ENCODE assay signal across 30 cellular contexts in genomic region chr3:73225161-73225861, GRCh38.
"Had no signal": no experiment of that assay in that cellular context is flagged by ENCODE, and none has a peak within 500 bp of the region (broad histone marks: within the 10 kb centered on the region; RNA-seq: fewer than 3 reads in every experiment).

No MANE protein-coding gene starts in this region.

- H3K9me3 Mint-ChIP-seq: activated CD4-positive, alpha-beta memory T cell treated with anti-CD3 and anti-CD28 coated beads, Interleukin-2, amount 10 ng/mL, durations not matched to agents 7 days and 5 days; activated CD4-positive, alpha-beta T cell treated with anti-CD3 and anti-CD28 coated beads, Interleukin-2, amount 10 ng/mL, durations not matched to agents 24 days and 14 days; activated naive CD4-positive, alpha-beta T cell treated with anti-CD3 and anti-CD28 coated beads, Interleukin-2, amount 50 U/mL, for 24 hours; activated T-cell treated with anti-CD3 and anti-CD28 coated beads, Interleukin-2, amount 50 U/mL, for 24 hours; activated T-helper 2 cell treated with anti-CD3 and anti-CD28 coated beads, Interferon-gamma antibody, Interleukin-2, Interleukin-4, amounts not matched to agents 10 μg/mL and 5 μg/mL and 100 μg/mL, durations not matched to agents 14 hours and 24 hours and 36 hours; natural killer cell; stimulated activated naive CD8-positive, alpha-beta T cell treated with anti-CD3 and anti-CD28 coated beads, Interleukin-15, amount 100 ng/mL, for 72 hours had no signal

- H3K4me3 Mint-ChIP-seq: activated CD4-positive, alpha-beta memory T cell treated with anti-CD3 and anti-CD28 coated beads, Interleukin-2, amount 10 ng/mL, durations not matched to agents 7 days and 5 days; activated CD4-positive, alpha-beta T cell treated with anti-CD3 and anti-CD28 coated beads, Interleukin-2, amount 10 ng/mL, durations not matched to agents 24 days and 14 days; activated naive CD4-positive, alpha-beta T cell treated with anti-CD3 and anti-CD28 coated beads, Interleukin-2, amount 50 U/mL, for 24 hours; activated T-cell treated with anti-CD3 and anti-CD28 coated beads, Interleukin-2, amount 50 U/mL, for 24 hours; immature natural killer cell; natural killer cell; stimulated activated memory B cell treated with anti-CD40 and anti-IgM and Interleukin-4, amounts not matched to agents 10 μg/mL and 1 μg/mL and 100 μg/mL, for 72 hours; stimulated activated naive CD8-positive, alpha-beta T cell treated with anti-CD3 and anti-CD28 coated beads, Interleukin-15, amount 100 ng/mL, for 72 hours had no signal

- H3K27me3 ChIP-seq: colonic mucosa, heart left ventricle, neutrophil, tibial nerve had no signal

- H3K27me3 Mint-ChIP-seq: activated CD4-positive, alpha-beta T cell treated with anti-CD3 and anti-CD28 coated beads, Interleukin-2, amount 10 ng/mL, durations not matched to agents 24 days and 14 days; stimulated activated memory B cell treated with anti-CD40 and anti-IgM and Interleukin-4, amounts not matched to agents 10 μg/mL and 1 μg/mL and 100 μg/mL, for 72 hours had no signal

- DNase-seq: activated CD4-positive, alpha-beta memory T cell treated with anti-CD3 and anti-CD28 coated beads, Interleukin-2, amount 10 ng/mL, durations not matched to agents 7 days and 5 days; activated CD4-positive, alpha-beta T cell treated with anti-CD3 and anti-CD28 coated beads, Interleukin-2, amount 10 ng/mL, durations not matched to agents 24 days and 14 days; activated CD4-positive, CD25-positive, alpha-beta regulatory T cell treated with anti-CD3 and anti-CD28 coated beads, Interleukin-2, amount 50 U/mL, for 72 hours; activated CD8-positive, alpha-beta memory T cell treated with anti-CD3 and anti-CD28 coated beads, Interleukin-2, amount 50 U/mL, for 48 hours; activated T-cell treated with anti-CD3 and anti-CD28 coated beads, Interleukin-2, amount 50 U/mL, for 24 hours; colonic mucosa; effector CD8-positive, alpha-beta T cell; heart left ventricle; hypothalamus; immature natural killer cell; kidney; left colon; lower lobe of right lung; mesenchymal stem cell; natural killer cell; retina; stimulated activated CD4-positive, alpha-beta T cell treated with anti-CD3 and anti-CD28 coated beads, Interleukin-1b, Interleukin-23, amount 100 ng/mL, for 48 hours; stimulated activated CD4-positive, alpha-beta T cell treated with anti-CD3 and anti-CD28 coated beads, Interleukin-4, amount 100 ng/mL, for 4 hours; stimulated activated CD8-positive, alpha-beta memory T cell treated with anti-CD3 and anti-CD28 coated beads, Interleukin-4, amount 100 ng/mL, for 48 hours; stimulated activated naive CD8-positive, alpha-beta T cell treated with anti-CD3 and anti-CD28 coated beads, Interleukin-15, amount 100 ng/mL, for 72 hours; substantia nigra; T-helper 2 cell had no signal

- H3K27ac Mint-ChIP-seq: activated CD4-positive, alpha-beta memory T cell treated with anti-CD3 and anti-CD28 coated beads, Interleukin-2, amount 10 ng/mL, durations not matched to agents 7 days and 5 days; activated CD4-positive, alpha-beta T cell treated with anti-CD3 and anti-CD28 coated beads, Interleukin-2, amount 10 ng/mL, durations not matched to agents 24 days and 14 days; activated naive CD4-positive, alpha-beta T cell treated with anti-CD3 and anti-CD28 coated beads, Interleukin-2, amount 50 U/mL, for 24 hours; activated T-cell treated with anti-CD3 and anti-CD28 coated beads, Interleukin-2, amount 50 U/mL, for 24 hours; activated T-helper 2 cell treated with anti-CD3 and anti-CD28 coated beads, Interferon-gamma antibody, Interleukin-2, Interleukin-4, amounts not matched to agents 10 μg/mL and 5 μg/mL and 100 μg/mL, durations not matched to agents 14 hours and 24 hours and 36 hours; immature natural killer cell; natural killer cell; progenitor cell of endocrine pancreas; stimulated activated memory B cell treated with anti-CD40 and anti-IgM and Interleukin-4, amounts not matched to agents 10 μg/mL and 1 μg/mL and 100 μg/mL, for 72 hours; stimulated activated naive CD8-positive, alpha-beta T cell treated with anti-CD3 and anti-CD28 coated beads, Interleukin-15, amount 100 ng/mL, for 72 hours had no signal

- H3K4me1 Mint-ChIP-seq: activated CD4-positive, alpha-beta memory T cell treated with anti-CD3 and anti-CD28 coated beads, Interleukin-2, amount 10 ng/mL, durations not matched to agents 7 days and 5 days; activated CD4-positive, alpha-beta T cell treated with anti-CD3 and anti-CD28 coated beads, Interleukin-2, amount 10 ng/mL, durations not matched to agents 24 days and 14 days; activated naive CD4-positive, alpha-beta T cell treated with anti-CD3 and anti-CD28 coated beads, Interleukin-2, amount 50 U/mL, for 24 hours; immature natural killer cell; natural killer cell; stimulated activated memory B cell treated with anti-CD40 and anti-IgM and Interleukin-4, amounts not matched to agents 10 μg/mL and 1 μg/mL and 100 μg/mL, for 72 hours; stimulated activated naive CD8-positive, alpha-beta T cell treated with anti-CD3 and anti-CD28 coated beads, Interleukin-15, amount 100 ng/mL, for 72 hours had no signal

- ATAC-seq: heart left ventricle; left colon; lower lobe of right lung; natural killer cell; stimulated activated memory B cell treated with anti-CD40 and anti-IgM and Interleukin-4, amounts not matched to agents 10 μg/mL and 1 μg/mL and 100 μg/mL, for 72 hours; stimulated activated naive CD8-positive, alpha-beta T cell treated with anti-CD3 and anti-CD28 coated beads, Interleukin-15, amount 100 ng/mL, for 72 hours had no signal

- H3K36me3 Mint-ChIP-seq: activated naive CD4-positive, alpha-beta T cell treated with anti-CD3 and anti-CD28 coated beads, Interleukin-2, amount 50 U/mL, for 24 hours; immature natural killer cell; natural killer cell; stimulated activated memory B cell treated with anti-CD40 and anti-IgM and Interleukin-4, amounts not matched to agents 10 μg/mL and 1 μg/mL and 100 μg/mL, for 72 hours had no signal

- FAIRE-seq: endometrium, kidney had no signal

- H3K36me3 ChIP-seq: colonic mucosa, heart left ventricle, lower lobe of right lung, neutrophil, tibial nerve had no signal

- H3K4me3 ChIP-seq: colonic mucosa, heart left ventricle, lower lobe of right lung, smooth muscle cell, tibial nerve had no signal
